27 cellular contexts compared by ENCODE assay signal in genomic region chr2:196977491-196977890, GRCh38.
"Had no signal": no experiment of that assay in that cellular context is flagged by ENCODE, and none has a peak within 500 bp of the region (broad histone marks: within the 10 kb centered on the region; RNA-seq: fewer than 3 reads in every experiment).

No MANE protein-coding gene starts in this region.

- ATAC-seq: gastrocnemius medialis; left cardiac atrium; left lung; naive thymus-derived CD4-positive, alpha-beta T cell; right lobe of liver had no signal

- H3K9me3 Mint-ChIP-seq: dendritic cell treated with granulocyte-macrophage colony-stimulating factor and Interleukin-4, amounts not matched to agents 40 ng/mL and 50 ng/mL, for 4 days had no signal

- H3K9me3 ChIP-seq: colonic mucosa, esophagus muscularis mucosa, gastrocnemius medialis, left lung, right lobe of liver, thyroid gland, vagina had no signal

- H3K27ac ChIP-seq: colonic mucosa, esophagus muscularis mucosa, gastrocnemius medialis, left lung, neural progenitor cell, parathyroid adenoma, right lobe of liver, stomach, thyroid gland, vagina had no signal

- H2AFZ ChIP-seq: neural progenitor cell, parathyroid adenoma had no signal

- DNase-seq: colonic mucosa; effector CD8-positive, alpha-beta T cell; endodermal cell; foreskin fibroblast; gastrocnemius medialis; head of caudate nucleus; left cardiac atrium; left lung; mesenchymal stem cell; midbrain; naive thymus-derived CD4-positive, alpha-beta T cell; right lobe of liver; small intestine; stimulated activated CD4-positive, alpha-beta T cell treated with anti-CD3 and anti-CD28 coated beads, Interleukin-1b, Interleukin-23, amount 100 ng/mL, for 48 hours; stimulated activated CD4-positive, alpha-beta T cell treated with anti-CD3 and anti-CD28 coated beads, Interleukin-4, amount 100 ng/mL, for 1 hour; stimulated activated CD8-positive, alpha-beta memory T cell treated with anti-CD3 and anti-CD28 coated beads, Interleukin-4, amount 100 ng/mL, for 48 hours; stimulated activated naive CD4-positive, alpha-beta T cell treated with Interleukin-2 at 50 U/mL for 16 hours; stomach; thyroid gland; trophoblast cell had no signal

- H3K27ac Mint-ChIP-seq: dendritic cell treated with granulocyte-macrophage colony-stimulating factor and Interleukin-4, amounts not matched to agents 40 ng/mL and 50 ng/mL, for 4 days; endodermal cell; nephron; neural progenitor cell; progenitor cell of endocrine pancreas had no signal

- H3K27me3 Mint-ChIP-seq: dendritic cell treated with granulocyte-macrophage colony-stimulating factor and Interleukin-4, amounts not matched to agents 40 ng/mL and 50 ng/mL, for 4 days; naive thymus-derived CD4-positive, alpha-beta T cell; progenitor cell of endocrine pancreas had no signal

- H3K36me3 ChIP-seq: colonic mucosa, esophagus muscularis mucosa, gastrocnemius medialis, left lung, neural progenitor cell, right lobe of liver, stomach, thyroid gland, vagina had no signal

- H3K9ac ChIP-seq: neural progenitor cell, parathyroid adenoma had no signal

- H3K4me1 Mint-ChIP-seq: endodermal cell, nephron had no signal

- H3K36me3 Mint-ChIP-seq: neural progenitor cell had no signal

- H3K27me3 ChIP-seq: colonic mucosa, esophagus muscularis mucosa, gastrocnemius medialis, left lung, neural progenitor cell, right lobe of liver, stomach, thyroid gland, vagina had no signal

- H3K4me1 ChIP-seq: colonic mucosa, esophagus muscularis mucosa, gastrocnemius medialis, left lung, parathyroid adenoma, right lobe of liver, stomach, thyroid gland, vagina had no signal

- H3K4me3 Mint-ChIP-seq: dendritic cell treated with granulocyte-macrophage colony-stimulating factor and Interleukin-4, amounts not matched to agents 40 ng/mL and 50 ng/mL, for 4 days; endodermal cell; naive thymus-derived CD4-positive, alpha-beta T cell; nephron; neural progenitor cell had no signal

- H3K4me2 ChIP-seq: neural progenitor cell had no signal

- H3K4me3 ChIP-seq: colonic mucosa, esophagus muscularis mucosa, gastrocnemius medialis, left lung, neural progenitor cell, right lobe of liver, stomach, thyroid gland, vagina had no signal
